In the genomic region with DNA sequence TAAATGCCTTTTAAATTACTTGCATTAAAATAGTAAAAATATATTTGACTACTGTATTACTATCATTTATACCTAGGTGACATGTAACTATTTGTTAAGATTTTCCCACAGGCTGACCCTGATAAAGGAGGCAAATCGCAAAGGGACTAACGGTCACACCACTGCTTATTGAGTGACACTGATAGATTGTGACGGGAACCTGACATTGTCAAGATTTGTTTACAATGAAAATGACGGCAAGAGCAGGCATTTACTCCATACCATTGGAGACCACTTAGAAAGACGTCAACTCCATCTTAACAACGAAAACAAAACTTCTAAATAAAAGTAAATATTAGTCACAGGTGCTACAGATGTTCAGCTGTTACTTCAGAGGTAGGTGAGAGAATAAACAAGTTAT, we compare ENCODE assay signal across 30 cellular contexts.
"Had no signal": no experiment of that assay in that cellular context is flagged by ENCODE, and none has a peak within 500 bp of the region (broad histone marks: within the 10 kb centered on the region; RNA-seq: fewer than 3 reads in every experiment).

No MANE protein-coding gene starts in this region.

- H3K36me3 ChIP-seq: left lung, lower lobe of right lung, neural progenitor cell, neutrophil, spleen, stomach, thyroid gland, transverse colon, upper lobe of left lung, vagina had no signal

- H3K4me1 ChIP-seq: left lung, lower lobe of right lung, neural progenitor cell, parathyroid adenoma, psoas muscle, spleen, stomach, testis, thyroid gland, transverse colon, upper lobe of left lung, vagina had no signal

- FAIRE-seq: kidney had no signal

- H3K27ac ChIP-seq: hepatocyte, left lung, lower lobe of right lung, neural progenitor cell, neutrophil, parathyroid adenoma, psoas muscle, skin epidermis, spleen, stomach, testis, thyroid gland, transverse colon, upper lobe of left lung, vagina had no signal

- DNase-seq: kidney; left colon; left lung; lower lobe of right lung; mammary epithelial cell; mesenchymal stem cell; naive B cell; natural killer cell; nephron progenitor cell; occipital lobe; psoas muscle; right cardiac atrium; spleen; stimulated activated CD4-positive, alpha-beta T cell treated with anti-CD3 and anti-CD28 coated beads, Interleukin-2, amount 100 ng/mL, for 48 hours; stimulated activated CD4-positive, alpha-beta T cell treated with anti-CD3 and anti-CD28 coated beads, Interleukin-4, amount 100 ng/mL, for 4 hours; stimulated activated CD8-positive, alpha-beta memory T cell treated with anti-CD3 and anti-CD28 coated beads, Interleukin-4, amount 100 ng/mL, for 48 hours; stimulated activated naive CD4-positive, alpha-beta T cell treated with Interleukin-2 at 50 U/mL for 16 hours; stomach; testis; thyroid gland; transverse colon; upper lobe of left lung had no signal

- H3K4me3 ChIP-seq: hepatocyte, left lung, lower lobe of right lung, neural progenitor cell, psoas muscle, skin epidermis, spleen, stomach, testis, thyroid gland, transverse colon, upper lobe of left lung, vagina had no signal

- H3K9me3 ChIP-seq: left lung, lower lobe of right lung, neutrophil, psoas muscle, spleen, stomach, testis, thyroid gland, transverse colon, upper lobe of left lung, vagina had no signal

- H3K27me3 ChIP-seq: hepatocyte, left lung, neural progenitor cell, neutrophil, spleen, stomach, testis, thyroid gland, transverse colon, upper lobe of left lung, vagina had no signal

- ATAC-seq: left colon; left lung; lower lobe of right lung; natural killer cell; psoas muscle; right cardiac atrium; sciatic nerve; stimulated activated memory B cell treated with anti-CD40 and anti-IgM and Interleukin-4, amounts not matched to agents 10 μg/mL and 1 μg/mL and 100 μg/mL, for 72 hours had no signal
